29 cellular contexts compared by ENCODE assay signal in the genomic region with DNA sequence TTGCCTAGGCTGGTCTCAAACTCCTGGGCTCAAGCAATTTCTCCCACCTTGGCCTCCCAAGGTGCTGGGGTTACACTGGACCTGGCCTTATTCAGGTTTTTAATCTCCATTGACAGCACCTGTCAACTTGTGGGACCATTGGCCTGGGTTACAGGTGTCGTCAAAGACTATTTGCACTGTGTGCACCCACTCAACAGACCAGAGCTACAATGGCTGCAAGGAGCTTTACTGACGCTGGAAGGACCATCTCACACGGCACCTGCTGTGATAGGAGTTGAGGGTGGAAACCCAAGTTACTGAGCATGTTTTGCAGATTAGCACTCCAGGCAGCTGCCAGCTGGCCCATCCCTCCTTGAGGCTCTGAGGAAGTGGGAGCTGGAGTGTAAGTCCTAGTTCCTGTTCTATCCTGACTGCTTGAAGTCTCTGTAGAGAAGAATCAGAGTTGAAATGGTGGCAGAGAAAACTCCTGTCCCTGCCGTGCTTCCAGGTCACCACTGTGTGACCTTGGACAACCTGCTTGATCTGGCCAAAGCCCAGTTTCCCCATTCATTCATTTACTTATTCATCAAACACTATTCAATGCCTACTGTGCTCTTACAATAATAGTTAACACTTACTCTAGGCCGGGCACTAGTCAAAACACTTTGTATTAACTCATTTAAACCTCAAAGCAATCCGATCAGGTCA.
DNase-seq lines count a peak whose midpoint lies in the region; ATAC-seq, FAIRE-seq and TF ChIP-seq lines count a peak whose summit lies in the region.
"Had no signal": no experiment of that assay in that cellular context is flagged by ENCODE, and none has a peak within 500 bp of the region (broad histone marks: within the 10 kb centered on the region; RNA-seq: fewer than 3 reads in every experiment).

No MANE protein-coding gene starts in this region.

- H3K27ac ChIP-seq in tibial artery, result no peak overlapping the region
- H3K27ac ChIP-seq: A549, esophagus muscularis mucosa, foreskin keratinocyte, heart right ventricle, testis, vagina had no signal

- H3K9me3 ChIP-seq in tibial artery, result no peaks in the 10 kb centered on the region
- H3K9me3 ChIP-seq: A549, esophagus muscularis mucosa, testis, vagina had no signal

- DNase-seq in NCI-H82 (lab: John Stamatoyannopoulos, UW), result peak; percentile 60
- no peak for DNase-seq in NCI-H82 treated with DMSO at 0.1 percent for 48 hours (lab: John Stamatoyannopoulos, UW; ENCODE audit: unreplicated experiment)
- DNase-seq in NCI-H524 (lab: John Stamatoyannopoulos, UW), result peak; percentile 78 to 92
- DNase-seq in islet precursor cell, result peak; percentile 37
- peak; percentile 32 to 48 for DNase-seq in tibial artery
- no peak for DNase-seq in GM10248 (ENCODE audit: extremely low spot score)
- no peak for DNase-seq in urothelium cell line (ENCODE audit: low spot score)
- DNase-seq: activated CD4-positive, alpha-beta T cell treated with anti-CD3 and anti-CD28 coated beads, Interleukin-2, amount 10 ng/mL, durations not matched to agents 7 days and 5 days; activated naive CD8-positive, alpha-beta T cell treated with anti-CD3 and anti-CD28 coated beads, Interleukin-2, amount 50 U/mL, for 24 hours; activated T-cell treated with anti-CD3 and anti-CD28 coated beads, Interleukin-2, amount 50 U/mL, for 48 hours; AML-193; CD8-positive, alpha-beta memory T cell; dermis blood vessel endothelial cell; DMS 273 treated with DMSO at 0.1 percent for 48 hours; foreskin keratinocyte; heart right ventricle; KG1; mesenchymal stem cell; MM.1S; NCI-H1694; NCI-H69; OCI-M1; stimulated activated CD4-positive, alpha-beta T cell treated with anti-CD3 and anti-CD28 coated beads, Interleukin-15, amount 100 ng/mL, for 24 hours; stimulated activated naive CD4-positive, alpha-beta T cell treated with Interleukin-2 at 50 U/mL for 16 hours; testis had no signal

- CTCF ChIA-PET in GM10248 (lab: Yijun Ruan, JAX), result interaction anchor here (1.1 kb wide), 1 partner anchor 9 kb away, joined by 3 read pairs; no protein-coding TSS in a partner anchor

- no peaks in the 10 kb centered on the region for H3K36me3 ChIP-seq in tibial artery
- H3K36me3 ChIP-seq: esophagus muscularis mucosa, heart right ventricle, vagina had no signal

- H3K27me3 ChIP-seq in tibial artery, result peaks cover 0 to 4% of the 10 kb centered on the region in 2 donors
- H3K27me3 ChIP-seq: foreskin keratinocyte, testis, vagina had no signal

- POLR2A ChIA-PET in GM10248 (lab: Yijun Ruan, JAX), result no interaction called here

- no peak for ATAC-seq in HG03025 (IDR thresholded peaks at IDR 0.05; ENCODE audit: low FRiP score, unreplicated experiment)
- ATAC-seq: A549; activated naive CD8-positive, alpha-beta T cell treated with anti-CD3 and anti-CD28 coated beads, Interleukin-2, amount 50 U/mL, for 24 hours; foreskin keratinocyte; heart right ventricle had no signal

- no peak for TF ChIP-seq CTCF in tibial artery (IDR thresholded peaks at IDR 0.05)
- TF ChIP-seq CTCF in GM10248 (IDR thresholded peaks at IDR 0.05; ENCODE audit: control extremely low read depth, extremely low read depth, low read depth, missing control alignments), result no peak

- H3K4me3 ChIP-seq in tibial artery, result no peak overlapping the region
- H3K4me3 ChIP-seq: A549, esophagus muscularis mucosa, heart right ventricle, testis, vagina had no signal

- FAIRE-seq in urothelium cell line (lab: Jason Lieb, UNC), result no peak
- FAIRE-seq: A549 had no signal

- intact Hi-C loops in tibial artery (cut with DNase I; ENCODE audit: low total_unique reads), result no loop called here

- no peaks in the 10 kb centered on the region for H3K4me1 ChIP-seq in tibial artery
- H3K4me1 ChIP-seq: esophagus muscularis mucosa, foreskin keratinocyte, heart right ventricle, testis, vagina had no signal

Comparison
In these comparisons a context has a peak if more than half of its experiments do, and no peak if none do; other contexts are left out.
1. DNase-seq: peak in NCI-H82 (single experiment), NCI-H524 (2 of 2), islet precursor cell (single experiment) and tibial artery (2 of 2); none in NCI-H82 treated with DMSO at 0.1 percent for 48 hours (single experiment), GM10248 (single experiment) and urothelium cell line (single experiment).